20 cellular contexts compared by ENCODE assay signal in the genomic region with DNA sequence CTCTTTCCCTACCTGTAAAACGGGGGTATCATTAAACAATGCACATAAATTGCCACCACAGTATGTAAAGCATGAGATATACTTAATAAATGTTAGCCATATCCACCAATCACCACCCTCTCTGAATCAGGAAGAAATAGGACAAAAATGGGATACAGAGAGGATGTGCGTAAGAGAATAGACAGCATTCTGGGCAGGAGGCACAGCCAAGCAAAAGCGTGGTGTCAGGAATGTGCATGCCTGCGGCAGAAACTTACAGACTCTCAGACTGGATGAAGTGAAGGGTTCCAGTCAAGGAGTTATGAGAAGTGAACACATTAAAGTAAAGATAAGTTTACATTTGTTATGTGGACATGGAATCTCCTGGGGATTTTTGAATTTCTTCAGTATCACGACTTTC.
DNase-seq lines count a peak whose midpoint lies in the region; ATAC-seq and FAIRE-seq lines count a peak whose summit lies in the region.
"Had no signal": no experiment of that assay in that cellular context is flagged by ENCODE, and none has a peak within 500 bp of the region (broad histone marks: within the 10 kb centered on the region; RNA-seq: fewer than 3 reads in every experiment).

No MANE protein-coding gene starts in this region.

- no peaks in the 10 kb centered on the region for H3K27me3 Mint-ChIP-seq in stimulated activated naive CD8-positive, alpha-beta T cell treated with anti-CD3 and anti-CD28 coated beads, Interleukin-15, Interleukin-2, amounts not matched to agents 100 ng/mL and 50 ng/mL, for 24 hours
- no peaks in the 10 kb centered on the region for H3K27me3 Mint-ChIP-seq in activated T-helper 17 cell treated with anti-CD3 and anti-CD28 coated beads, Interleukin-2, amount 50 U/mL, for 72 hours
- no peaks in the 10 kb centered on the region for H3K27me3 Mint-ChIP-seq in memory B cell
- H3K27me3 Mint-ChIP-seq: naive thymus-derived CD8-positive, alpha-beta T cell had no signal

- no peak for ATAC-seq in stimulated activated naive CD8-positive, alpha-beta T cell treated with anti-CD3 and anti-CD28 coated beads, Interleukin-15, Interleukin-2, amounts not matched to agents 100 U/mL and 50 U/mL, for 24 hours
- ATAC-seq in activated T-helper 17 cell treated with anti-CD3 and anti-CD28 coated beads, Interleukin-2, amount 50 U/mL, for 72 hours (replicated peaks), result no peak
- ATAC-seq in memory B cell (ENCODE audit: low read depth), result no peak
- ATAC-seq: naive thymus-derived CD8-positive, alpha-beta T cell had no signal

- peaks cover 82% of the 10 kb centered on the region for H3K4me1 Mint-ChIP-seq in stimulated activated naive CD8-positive, alpha-beta T cell treated with anti-CD3 and anti-CD28 coated beads, Interleukin-15, Interleukin-2, amounts not matched to agents 100 ng/mL and 50 ng/mL, for 24 hours (ENCODE audit: low read depth)
- peaks cover 62% of the 10 kb centered on the region for H3K4me1 Mint-ChIP-seq in activated T-helper 17 cell treated with anti-CD3 and anti-CD28 coated beads, Interleukin-2, amount 50 U/mL, for 72 hours
- peaks cover 39% of the 10 kb centered on the region for H3K4me1 Mint-ChIP-seq in memory B cell

- H3K27ac Mint-ChIP-seq in stimulated activated naive CD8-positive, alpha-beta T cell treated with anti-CD3 and anti-CD28 coated beads, Interleukin-15, Interleukin-2, amounts not matched to agents 100 ng/mL and 50 ng/mL, for 24 hours, result peak overlapping the region; percentile 21
- H3K27ac Mint-ChIP-seq in activated T-helper 17 cell treated with anti-CD3 and anti-CD28 coated beads, Interleukin-2, amount 50 U/mL, for 72 hours, result peak overlapping the region; percentile 94
- no peak overlapping the region for H3K27ac Mint-ChIP-seq in memory B cell

- no peak for DNase-seq in stimulated activated naive CD8-positive, alpha-beta T cell treated with anti-CD3 and anti-CD28 coated beads, Interleukin-15, Interleukin-2, amounts not matched to agents 100 U/mL and 50 U/mL, for 24 hours
- DNase-seq in memory B cell (ENCODE audit: low spot score in 2 of 2), result no peak
- no peak for DNase-seq in UCSD-AML1 (lab: John Stamatoyannopoulos, UW; ENCODE audit: unreplicated experiment)
- DNase-seq in NCI-H1417 (lab: John Stamatoyannopoulos, UW), result no peak
- DNase-seq in HTR-8/SVneo (ENCODE audit: insufficient read length, low spot score), result no peak
- DNase-seq: activated T-cell treated with anti-CD3 and anti-CD28 coated beads for 4 hours; anterior cingulate cortex; HCEC 1CT; Kasumi-1; MV-4-11; naive thymus-derived CD8-positive, alpha-beta T cell; NCI-H1694 treated with DMSO at 0.1 percent for 48 hours; NCI-H526; right lobe of liver; stomach; tibial artery had no signal

- no peak for FAIRE-seq in HTR-8/SVneo (lab: Jason Lieb, UNC)
- FAIRE-seq: G401.6, RCC 7860 had no signal

- no peaks in the 10 kb centered on the region for H3K36me3 Mint-ChIP-seq in stimulated activated naive CD8-positive, alpha-beta T cell treated with anti-CD3 and anti-CD28 coated beads, Interleukin-15, Interleukin-2, amounts not matched to agents 100 ng/mL and 50 ng/mL, for 24 hours (ENCODE audit: low read depth)
- peaks cover 11% of the 10 kb centered on the region for H3K36me3 Mint-ChIP-seq in activated T-helper 17 cell treated with anti-CD3 and anti-CD28 coated beads, Interleukin-2, amount 50 U/mL, for 72 hours (ENCODE audit: low read depth)
- H3K36me3 Mint-ChIP-seq in memory B cell, result no peaks in the 10 kb centered on the region
- H3K36me3 Mint-ChIP-seq: naive thymus-derived CD8-positive, alpha-beta T cell had no signal

- H3K4me3 Mint-ChIP-seq in stimulated activated naive CD8-positive, alpha-beta T cell treated with anti-CD3 and anti-CD28 coated beads, Interleukin-15, Interleukin-2, amounts not matched to agents 100 ng/mL and 50 ng/mL, for 24 hours, result no peak overlapping the region
- H3K4me3 Mint-ChIP-seq in activated T-helper 17 cell treated with anti-CD3 and anti-CD28 coated beads, Interleukin-2, amount 50 U/mL, for 72 hours, result peak overlapping the region; percentile 63
- peak overlapping the region; percentile 11 for H3K4me3 Mint-ChIP-seq in memory B cell

- no peaks in the 10 kb centered on the region for H3K9me3 Mint-ChIP-seq in stimulated activated naive CD8-positive, alpha-beta T cell treated with anti-CD3 and anti-CD28 coated beads, Interleukin-15, Interleukin-2, amounts not matched to agents 100 ng/mL and 50 ng/mL, for 24 hours
- H3K9me3 Mint-ChIP-seq in activated T-helper 17 cell treated with anti-CD3 and anti-CD28 coated beads, Interleukin-2, amount 50 U/mL, for 72 hours, result no peaks in the 10 kb centered on the region
- H3K9me3 Mint-ChIP-seq in memory B cell, result no peaks in the 10 kb centered on the region
